In the genomic region with DNA sequence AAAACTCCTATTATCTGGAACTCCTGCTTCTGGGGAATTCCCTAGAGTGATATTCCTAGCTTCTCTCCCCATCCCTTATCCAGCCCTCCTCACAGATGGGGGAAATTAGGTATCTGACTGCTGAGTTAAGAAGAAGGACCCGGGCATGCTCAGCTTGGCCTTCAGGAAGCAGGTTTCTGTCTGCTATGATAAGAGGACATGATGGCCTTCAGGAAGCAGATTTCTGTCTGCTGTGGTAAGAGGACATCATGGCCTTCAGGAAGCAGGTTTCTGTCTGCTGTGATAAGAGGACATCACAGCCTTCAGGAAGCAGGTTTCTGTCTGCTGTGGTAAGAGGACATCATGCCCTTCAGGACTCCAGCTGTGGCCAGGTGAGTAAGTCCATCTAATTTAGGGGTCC, we compare ENCODE assay signal across 18 cellular contexts.
"Had no signal": no experiment of that assay in that cellular context is flagged by ENCODE, and none has a peak within 500 bp of the region (broad histone marks: within the 10 kb centered on the region; RNA-seq: fewer than 3 reads in every experiment).

No MANE protein-coding gene starts in this region.

- H3K27ac Mint-ChIP-seq: activated naive CD4-positive, alpha-beta T cell treated with anti-CD3 and anti-CD28 coated beads for 36 hours; activated naive CD8-positive, alpha-beta T cell treated with anti-CD3 and anti-CD28 coated beads, Interleukin-2, amount 50 U/mL, for 24 hours; activated T-helper 2 cell treated with anti-CD3 and anti-CD28 coated beads, Interferon-gamma antibody, Interleukin-2, Interleukin-4, amounts not matched to agents 10 μg/mL and 5 μg/mL and 100 μg/mL, durations not matched to agents 14 hours and 24 hours and 36 hours; nephron; progenitor cell of endocrine pancreas had no signal

- DNase-seq: activated CD4-positive, CD25-positive, alpha-beta regulatory T cell treated with anti-CD3 and anti-CD28 coated beads, Interleukin-2, amount 50 U/mL, for 72 hours; activated naive CD4-positive, alpha-beta T cell treated with anti-CD3 and anti-CD28 coated beads for 36 hours; activated naive CD8-positive, alpha-beta T cell treated with anti-CD3 and anti-CD28 coated beads, Interleukin-2, amount 50 U/mL, for 24 hours; activated T-cell treated with anti-CD3 and anti-CD28 coated beads for 4 hours; cerebellar nuclear complex; foreskin fibroblast; glutamatergic neuron; kidney glomerular epithelial cell; left ventricle myocardium superior; right cardiac atrium; stimulated activated CD4-positive, alpha-beta T cell treated with anti-CD3 and anti-CD28 coated beads, Interleukin-15, amount 100 ng/mL, for 24 hours; stimulated activated CD4-positive, alpha-beta T cell treated with anti-CD3 and anti-CD28 coated beads, Interleukin-4, amount 100 ng/mL, for 1 hour; stimulated activated naive CD4-positive, alpha-beta T cell treated with Interleukin-2 at 50 U/mL for 16 hours; T-helper 2 cell; transverse colon had no signal

- H3K27me3 Mint-ChIP-seq: activated naive CD8-positive, alpha-beta T cell treated with anti-CD3 and anti-CD28 coated beads, Interleukin-2, amount 50 U/mL, for 24 hours; progenitor cell of endocrine pancreas had no signal

- ATAC-seq: activated naive CD8-positive, alpha-beta T cell treated with anti-CD3 and anti-CD28 coated beads, Interleukin-2, amount 50 U/mL, for 24 hours; left ventricle myocardium superior; right cardiac atrium had no signal

- H3K4me1 Mint-ChIP-seq: activated naive CD8-positive, alpha-beta T cell treated with anti-CD3 and anti-CD28 coated beads, Interleukin-2, amount 50 U/mL, for 24 hours had no signal

- H3K4me3 Mint-ChIP-seq: activated naive CD4-positive, alpha-beta T cell treated with anti-CD3 and anti-CD28 coated beads for 36 hours; activated naive CD8-positive, alpha-beta T cell treated with anti-CD3 and anti-CD28 coated beads, Interleukin-2, amount 50 U/mL, for 24 hours; nephron had no signal
